Comparison of ENCODE assay signal across 2 cellular contexts in the genomic region with DNA sequence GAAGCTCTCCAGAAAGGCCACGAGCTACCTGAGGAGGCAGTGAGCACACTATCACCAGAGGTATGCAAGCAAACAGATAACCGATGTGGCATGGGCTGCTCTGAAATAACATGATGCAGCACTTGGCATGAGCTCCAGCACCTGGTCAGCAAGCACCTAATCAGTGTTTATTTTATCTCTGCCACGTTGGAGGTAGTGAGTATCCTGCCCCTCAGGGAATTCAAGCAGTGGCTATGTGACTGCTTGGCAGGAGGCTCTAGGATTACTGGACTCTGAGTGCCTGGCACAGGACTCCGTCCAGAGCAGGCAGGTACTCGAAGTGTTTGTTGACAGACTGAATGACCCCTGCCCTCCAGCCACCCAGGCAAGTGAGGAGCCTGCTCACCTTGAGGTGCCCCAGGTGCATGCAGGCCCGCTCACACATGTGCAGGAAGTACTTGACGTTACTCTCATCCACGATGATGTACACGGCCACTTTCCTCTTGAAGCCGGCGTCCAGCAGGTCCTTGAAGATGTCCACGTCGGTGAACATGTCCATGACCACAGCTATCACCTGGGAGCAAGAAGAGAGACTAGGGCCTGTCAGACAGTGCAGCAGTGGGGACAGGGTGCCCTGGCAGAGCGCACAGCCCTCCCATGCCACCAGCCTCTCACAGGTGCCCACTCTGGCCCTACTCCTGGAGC.
TF ChIP-seq lines count a peak whose summit lies in the region.

No MANE protein-coding gene starts in this region.

TF ChIP-seq in WTC11, 78 proteins besides CTCF, POLR2A, EP300 and RAD21:
- TF ChIP-seq, protein P1, sequence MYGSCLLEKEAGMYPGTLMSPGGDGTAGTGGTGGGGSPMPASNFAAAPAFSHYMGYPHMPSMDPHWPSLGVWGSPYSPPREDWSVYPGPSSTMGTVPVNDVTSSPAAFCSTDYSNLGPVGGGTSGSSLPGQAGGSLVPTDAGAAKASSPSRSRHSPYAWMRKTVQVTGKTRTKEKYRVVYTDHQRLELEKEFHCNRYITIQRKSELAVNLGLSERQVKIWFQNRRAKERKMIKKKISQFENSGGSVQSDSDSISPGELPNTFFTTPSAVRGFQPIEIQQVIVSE (CRISPR knock-in tag; IDR thresholded peaks at IDR 0.05; ENCODE audit: borderline replicate concordance): no peak
- TF ChIP-seq NFYB (CRISPR knock-in tag; conservative IDR thresholded peaks at IDR 0.05; ENCODE audit: low read depth) (no peak), NFATC4 (CRISPR knock-in tag; IDR thresholded peaks at IDR 0.05) (no peak), SMAD4 (CRISPR knock-in tag; IDR thresholded peaks at IDR 0.05) (no peak), RORB (CRISPR knock-in tag; IDR thresholded peaks at IDR 0.05) (no peak), EMX1 (CRISPR knock-in tag; IDR thresholded peaks at IDR 0.05) (no peak), ZNF317 (CRISPR knock-in tag; IDR thresholded peaks at IDR 0.05; ENCODE audit: borderline replicate concordance, low read depth) (no peak), ZNF396 (CRISPR knock-in tag; IDR thresholded peaks at IDR 0.05; ENCODE audit: borderline replicate concordance) (no peak)
- TF ChIP-seq, protein P2, sequence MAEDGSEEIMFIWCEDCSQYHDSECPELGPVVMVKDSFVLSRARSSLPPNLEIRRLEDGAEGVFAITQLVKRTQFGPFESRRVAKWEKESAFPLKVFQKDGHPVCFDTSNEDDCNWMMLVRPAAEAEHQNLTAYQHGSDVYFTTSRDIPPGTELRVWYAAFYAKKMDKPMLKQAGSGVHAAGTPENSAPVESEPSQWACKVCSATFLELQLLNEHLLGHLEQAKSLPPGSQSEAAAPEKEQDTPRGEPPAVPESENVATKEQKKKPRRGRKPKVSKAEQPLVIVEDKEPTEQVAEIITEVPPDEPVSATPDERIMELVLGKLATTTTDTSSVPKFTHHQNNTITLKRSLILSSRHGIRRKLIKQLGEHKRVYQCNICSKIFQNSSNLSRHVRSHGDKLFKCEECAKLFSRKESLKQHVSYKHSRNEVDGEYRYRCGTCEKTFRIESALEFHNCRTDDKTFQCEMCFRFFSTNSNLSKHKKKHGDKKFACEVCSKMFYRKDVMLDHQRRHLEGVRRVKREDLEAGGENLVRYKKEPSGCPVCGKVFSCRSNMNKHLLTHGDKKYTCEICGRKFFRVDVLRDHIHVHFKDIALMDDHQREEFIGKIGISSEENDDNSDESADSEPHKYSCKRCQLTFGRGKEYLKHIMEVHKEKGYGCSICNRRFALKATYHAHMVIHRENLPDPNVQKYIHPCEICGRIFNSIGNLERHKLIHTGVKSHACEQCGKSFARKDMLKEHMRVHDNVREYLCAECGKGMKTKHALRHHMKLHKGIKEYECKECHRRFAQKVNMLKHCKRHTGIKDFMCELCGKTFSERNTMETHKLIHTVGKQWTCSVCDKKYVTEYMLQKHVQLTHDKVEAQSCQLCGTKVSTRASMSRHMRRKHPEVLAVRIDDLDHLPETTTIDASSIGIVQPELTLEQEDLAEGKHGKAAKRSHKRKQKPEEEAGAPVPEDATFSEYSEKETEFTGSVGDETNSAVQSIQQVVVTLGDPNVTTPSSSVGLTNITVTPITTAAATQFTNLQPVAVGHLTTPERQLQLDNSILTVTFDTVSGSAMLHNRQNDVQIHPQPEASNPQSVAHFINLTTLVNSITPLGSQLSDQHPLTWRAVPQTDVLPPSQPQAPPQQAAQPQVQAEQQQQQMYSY (CRISPR knock-in tag; IDR thresholded peaks at IDR 0.05): no peak
- TF ChIP-seq, protein P3, sequence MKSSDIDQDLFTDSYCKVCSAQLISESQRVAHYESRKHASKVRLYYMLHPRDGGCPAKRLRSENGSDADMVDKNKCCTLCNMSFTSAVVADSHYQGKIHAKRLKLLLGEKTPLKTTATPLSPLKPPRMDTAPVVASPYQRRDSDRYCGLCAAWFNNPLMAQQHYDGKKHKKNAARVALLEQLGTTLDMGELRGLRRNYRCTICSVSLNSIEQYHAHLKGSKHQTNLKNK (CRISPR knock-in tag; IDR thresholded peaks at IDR 0.05): no peak
- TF ChIP-seq, protein P4, sequence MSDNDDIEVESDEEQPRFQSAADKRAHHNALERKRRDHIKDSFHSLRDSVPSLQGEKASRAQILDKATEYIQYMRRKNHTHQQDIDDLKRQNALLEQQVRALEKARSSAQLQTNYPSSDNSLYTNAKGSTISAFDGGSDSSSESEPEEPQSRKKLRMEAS (CRISPR knock-in tag; IDR thresholded peaks at IDR 0.05): no peak
- TF ChIP-seq, protein P5, sequence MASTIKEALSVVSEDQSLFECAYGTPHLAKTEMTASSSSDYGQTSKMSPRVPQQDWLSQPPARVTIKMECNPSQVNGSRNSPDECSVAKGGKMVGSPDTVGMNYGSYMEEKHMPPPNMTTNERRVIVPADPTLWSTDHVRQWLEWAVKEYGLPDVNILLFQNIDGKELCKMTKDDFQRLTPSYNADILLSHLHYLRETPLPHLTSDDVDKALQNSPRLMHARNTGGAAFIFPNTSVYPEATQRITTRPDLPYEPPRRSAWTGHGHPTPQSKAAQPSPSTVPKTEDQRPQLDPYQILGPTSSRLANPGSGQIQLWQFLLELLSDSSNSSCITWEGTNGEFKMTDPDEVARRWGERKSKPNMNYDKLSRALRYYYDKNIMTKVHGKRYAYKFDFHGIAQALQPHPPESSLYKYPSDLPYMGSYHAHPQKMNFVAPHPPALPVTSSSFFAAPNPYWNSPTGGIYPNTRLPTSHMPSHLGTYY (CRISPR knock-in tag; IDR thresholded peaks at IDR 0.05): no peak
- TF ChIP-seq, protein P6, sequence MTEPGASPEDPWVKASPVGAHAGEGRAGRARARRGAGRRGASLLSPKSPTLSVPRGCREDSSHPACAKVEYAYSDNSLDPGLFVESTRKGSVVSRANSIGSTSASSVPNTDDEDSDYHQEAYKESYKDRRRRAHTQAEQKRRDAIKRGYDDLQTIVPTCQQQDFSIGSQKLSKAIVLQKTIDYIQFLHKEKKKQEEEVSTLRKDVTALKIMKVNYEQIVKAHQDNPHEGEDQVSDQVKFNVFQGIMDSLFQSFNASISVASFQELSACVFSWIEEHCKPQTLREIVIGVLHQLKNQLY (CRISPR knock-in tag; IDR thresholded peaks at IDR 0.05): no peak

TF ChIP-seq in GM23338, 12 proteins besides CTCF, POLR2A, EP300 and RAD21 (continued from another document):
- TF ChIP-seq, protein P7, sequence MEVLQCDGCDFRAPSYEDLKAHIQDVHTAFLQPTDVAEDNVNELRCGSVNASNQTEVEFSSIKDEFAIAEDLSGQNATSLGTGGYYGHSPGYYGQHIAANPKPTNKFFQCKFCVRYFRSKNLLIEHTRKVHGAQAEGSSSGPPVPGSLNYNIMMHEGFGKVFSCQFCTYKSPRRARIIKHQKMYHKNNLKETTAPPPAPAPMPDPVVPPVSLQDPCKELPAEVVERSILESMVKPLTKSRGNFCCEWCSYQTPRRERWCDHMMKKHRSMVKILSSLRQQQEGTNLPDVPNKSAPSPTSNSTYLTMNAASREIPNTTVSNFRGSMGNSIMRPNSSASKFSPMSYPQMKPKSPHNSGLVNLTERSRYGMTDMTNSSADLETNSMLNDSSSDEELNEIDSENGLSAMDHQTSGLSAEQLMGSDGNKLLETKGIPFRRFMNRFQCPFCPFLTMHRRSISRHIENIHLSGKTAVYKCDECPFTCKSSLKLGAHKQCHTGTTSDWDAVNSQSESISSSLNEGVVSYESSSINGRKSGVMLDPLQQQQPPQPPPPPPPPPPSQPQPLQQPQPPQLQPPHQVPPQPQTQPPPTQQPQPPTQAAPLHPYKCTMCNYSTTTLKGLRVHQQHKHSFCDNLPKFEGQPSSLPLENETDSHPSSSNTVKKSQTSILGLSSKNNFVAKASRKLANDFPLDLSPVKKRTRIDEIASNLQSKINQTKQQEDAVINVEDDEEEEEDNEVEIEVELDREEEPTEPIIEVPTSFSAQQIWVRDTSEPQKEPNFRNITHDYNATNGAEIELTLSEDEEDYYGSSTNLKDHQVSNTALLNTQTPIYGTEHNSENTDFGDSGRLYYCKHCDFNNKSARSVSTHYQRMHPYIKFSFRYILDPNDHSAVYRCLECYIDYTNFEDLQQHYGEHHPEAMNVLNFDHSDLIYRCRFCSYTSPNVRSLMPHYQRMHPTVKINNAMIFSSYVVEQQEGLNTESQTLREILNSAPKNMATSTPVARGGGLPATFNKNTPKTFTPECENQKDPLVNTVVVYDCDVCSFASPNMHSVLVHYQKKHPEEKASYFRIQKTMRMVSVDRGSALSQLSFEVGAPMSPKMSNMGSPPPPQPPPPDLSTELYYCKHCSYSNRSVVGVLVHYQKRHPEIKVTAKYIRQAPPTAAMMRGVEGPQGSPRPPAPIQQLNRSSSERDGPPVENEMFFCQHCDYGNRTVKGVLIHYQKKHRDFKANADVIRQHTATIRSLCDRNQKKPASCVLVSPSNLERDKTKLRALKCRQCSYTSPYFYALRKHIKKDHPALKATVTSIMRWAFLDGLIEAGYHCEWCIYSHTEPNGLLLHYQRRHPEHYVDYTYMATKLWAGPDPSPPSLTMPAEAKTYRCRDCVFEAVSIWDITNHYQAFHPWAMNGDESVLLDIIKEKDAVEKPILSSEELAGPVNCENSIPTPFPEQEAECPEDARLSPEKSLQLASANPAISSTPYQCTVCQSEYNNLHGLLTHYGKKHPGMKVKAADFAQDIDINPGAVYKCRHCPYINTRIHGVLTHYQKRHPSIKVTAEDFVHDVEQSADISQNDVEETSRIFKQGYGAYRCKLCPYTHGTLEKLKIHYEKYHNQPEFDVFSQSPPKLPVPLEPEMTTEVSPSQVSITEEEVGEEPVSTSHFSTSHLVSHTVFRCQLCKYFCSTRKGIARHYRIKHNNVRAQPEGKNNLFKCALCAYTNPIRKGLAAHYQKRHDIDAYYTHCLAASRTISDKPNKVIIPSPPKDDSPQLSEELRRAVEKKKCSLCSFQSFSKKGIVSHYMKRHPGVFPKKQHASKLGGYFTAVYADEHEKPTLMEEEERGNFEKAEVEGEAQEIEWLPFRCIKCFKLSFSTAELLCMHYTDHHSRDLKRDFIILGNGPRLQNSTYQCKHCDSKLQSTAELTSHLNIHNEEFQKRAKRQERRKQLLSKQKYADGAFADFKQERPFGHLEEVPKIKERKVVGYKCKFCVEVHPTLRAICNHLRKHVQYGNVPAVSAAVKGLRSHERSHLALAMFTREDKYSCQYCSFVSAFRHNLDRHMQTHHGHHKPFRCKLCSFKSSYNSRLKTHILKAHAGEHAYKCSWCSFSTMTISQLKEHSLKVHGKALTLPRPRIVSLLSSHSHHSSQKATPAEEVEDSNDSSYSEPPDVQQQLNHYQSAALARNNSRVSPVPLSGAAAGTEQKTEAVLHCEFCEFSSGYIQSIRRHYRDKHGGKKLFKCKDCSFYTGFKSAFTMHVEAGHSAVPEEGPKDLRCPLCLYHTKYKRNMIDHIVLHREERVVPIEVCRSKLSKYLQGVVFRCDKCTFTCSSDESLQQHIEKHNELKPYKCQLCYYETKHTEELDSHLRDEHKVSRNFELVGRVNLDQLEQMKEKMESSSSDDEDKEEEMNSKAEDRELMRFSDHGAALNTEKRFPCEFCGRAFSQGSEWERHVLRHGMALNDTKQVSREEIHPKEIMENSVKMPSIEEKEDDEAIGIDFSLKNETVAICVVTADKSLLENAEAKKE (CRISPR knock-in tag; IDR thresholded peaks at IDR 0.05): no peak
- TF ChIP-seq POLR2AphosphoS5 (IDR thresholded peaks at IDR 0.05; ENCODE audit: low read depth): no peak
- TF ChIP-seq, protein P8, sequence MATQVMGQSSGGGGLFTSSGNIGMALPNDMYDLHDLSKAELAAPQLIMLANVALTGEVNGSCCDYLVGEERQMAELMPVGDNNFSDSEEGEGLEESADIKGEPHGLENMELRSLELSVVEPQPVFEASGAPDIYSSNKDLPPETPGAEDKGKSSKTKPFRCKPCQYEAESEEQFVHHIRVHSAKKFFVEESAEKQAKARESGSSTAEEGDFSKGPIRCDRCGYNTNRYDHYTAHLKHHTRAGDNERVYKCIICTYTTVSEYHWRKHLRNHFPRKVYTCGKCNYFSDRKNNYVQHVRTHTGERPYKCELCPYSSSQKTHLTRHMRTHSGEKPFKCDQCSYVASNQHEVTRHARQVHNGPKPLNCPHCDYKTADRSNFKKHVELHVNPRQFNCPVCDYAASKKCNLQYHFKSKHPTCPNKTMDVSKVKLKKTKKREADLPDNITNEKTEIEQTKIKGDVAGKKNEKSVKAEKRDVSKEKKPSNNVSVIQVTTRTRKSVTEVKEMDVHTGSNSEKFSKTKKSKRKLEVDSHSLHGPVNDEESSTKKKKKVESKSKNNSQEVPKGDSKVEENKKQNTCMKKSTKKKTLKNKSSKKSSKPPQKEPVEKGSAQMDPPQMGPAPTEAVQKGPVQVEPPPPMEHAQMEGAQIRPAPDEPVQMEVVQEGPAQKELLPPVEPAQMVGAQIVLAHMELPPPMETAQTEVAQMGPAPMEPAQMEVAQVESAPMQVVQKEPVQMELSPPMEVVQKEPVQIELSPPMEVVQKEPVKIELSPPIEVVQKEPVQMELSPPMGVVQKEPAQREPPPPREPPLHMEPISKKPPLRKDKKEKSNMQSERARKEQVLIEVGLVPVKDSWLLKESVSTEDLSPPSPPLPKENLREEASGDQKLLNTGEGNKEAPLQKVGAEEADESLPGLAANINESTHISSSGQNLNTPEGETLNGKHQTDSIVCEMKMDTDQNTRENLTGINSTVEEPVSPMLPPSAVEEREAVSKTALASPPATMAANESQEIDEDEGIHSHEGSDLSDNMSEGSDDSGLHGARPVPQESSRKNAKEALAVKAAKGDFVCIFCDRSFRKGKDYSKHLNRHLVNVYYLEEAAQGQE (IDR thresholded peaks at IDR 0.05; ENCODE audit: unreplicated experiment): no peak
